ENCODE assay signal across 21 cellular contexts in the genomic region with DNA sequence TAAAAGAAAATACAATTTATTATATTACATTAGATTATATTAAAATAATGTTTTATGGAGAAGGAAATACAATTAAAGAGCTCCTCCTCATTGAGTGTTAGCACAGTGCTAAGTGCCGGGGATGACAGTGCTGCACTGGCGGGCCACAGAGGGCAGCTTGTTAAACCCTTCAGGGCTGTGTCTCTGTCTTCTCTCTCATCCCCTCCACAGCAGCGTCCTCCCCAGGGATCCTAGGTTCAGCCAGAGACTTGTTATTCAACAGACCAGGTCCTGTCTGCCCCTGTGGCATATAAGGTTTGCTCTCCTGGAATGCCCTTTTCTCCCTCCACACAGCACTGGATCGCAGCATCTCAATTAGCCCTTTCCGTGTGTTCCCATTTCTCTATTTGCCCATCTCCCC. TPM values are rescaled to one million over a fixed set of nuclear protein-coding genes. Genes with fewer than 3 reads are reported as not detected.
DNase-seq lines count a peak whose midpoint lies in the region; ATAC-seq lines count a peak whose summit lies in the region.
"Had no signal": no experiment of that assay in that cellular context is flagged by ENCODE, and none has a peak within 500 bp of the region (broad histone marks: within the 10 kb centered on the region; RNA-seq: fewer than 3 reads in every experiment).

No MANE protein-coding gene starts in this region.

- no peaks in the 10 kb centered on the region for H3K4me1 Mint-ChIP-seq in activated naive CD8-positive, alpha-beta T cell treated with anti-CD3 and anti-CD28 coated beads for 36 hours
- no peaks in the 10 kb centered on the region for H3K4me1 Mint-ChIP-seq in activated naive CD8-positive, alpha-beta T cell treated with anti-CD3 and anti-CD28 coated beads, Interleukin-2, amount 50 U/mL, for 24 hours

- H3K4me3 Mint-ChIP-seq in activated naive CD8-positive, alpha-beta T cell treated with anti-CD3 and anti-CD28 coated beads for 36 hours: no peak overlapping the region
- H3K4me3 Mint-ChIP-seq in activated naive CD8-positive, alpha-beta T cell treated with anti-CD3 and anti-CD28 coated beads, Interleukin-2, amount 50 U/mL, for 24 hours: no peak overlapping the region
- H3K4me3 Mint-ChIP-seq: CD4-positive, alpha-beta T cell; CD8-positive, alpha-beta T cell had no signal

- no peaks in the 10 kb centered on the region for H3K9me3 Mint-ChIP-seq in activated naive CD8-positive, alpha-beta T cell treated with anti-CD3 and anti-CD28 coated beads for 36 hours
- H3K9me3 Mint-ChIP-seq in activated naive CD8-positive, alpha-beta T cell treated with anti-CD3 and anti-CD28 coated beads, Interleukin-2, amount 50 U/mL, for 24 hours: no peaks in the 10 kb centered on the region
- H3K9me3 Mint-ChIP-seq: CD4-positive, alpha-beta T cell; CD8-positive, alpha-beta T cell had no signal

- H3K27ac Mint-ChIP-seq in activated naive CD8-positive, alpha-beta T cell treated with anti-CD3 and anti-CD28 coated beads for 36 hours: peak overlapping the region; percentile 11
- H3K27ac Mint-ChIP-seq in activated naive CD8-positive, alpha-beta T cell treated with anti-CD3 and anti-CD28 coated beads, Interleukin-2, amount 50 U/mL, for 24 hours: no peak overlapping the region
- H3K27ac Mint-ChIP-seq: CD4-positive, alpha-beta T cell; CD8-positive, alpha-beta T cell had no signal

- H3K27me3 Mint-ChIP-seq in activated naive CD8-positive, alpha-beta T cell treated with anti-CD3 and anti-CD28 coated beads for 36 hours: no peaks in the 10 kb centered on the region
- H3K27me3 Mint-ChIP-seq in activated naive CD8-positive, alpha-beta T cell treated with anti-CD3 and anti-CD28 coated beads, Interleukin-2, amount 50 U/mL, for 24 hours: no peaks in the 10 kb centered on the region
- H3K27me3 Mint-ChIP-seq: CD4-positive, alpha-beta T cell had no signal

- peaks cover 5% of the 10 kb centered on the region for H3K36me3 Mint-ChIP-seq in activated naive CD8-positive, alpha-beta T cell treated with anti-CD3 and anti-CD28 coated beads for 36 hours
- H3K36me3 Mint-ChIP-seq in activated naive CD8-positive, alpha-beta T cell treated with anti-CD3 and anti-CD28 coated beads, Interleukin-2, amount 50 U/mL, for 24 hours (ENCODE audit: low read depth): peaks cover 13% of the 10 kb centered on the region

- ATAC-seq in activated naive CD8-positive, alpha-beta T cell treated with anti-CD3 and anti-CD28 coated beads, Interleukin-2, amount 50 U/mL, for 24 hours: no peak
- ATAC-seq: CD8-positive, alpha-beta T cell; GM12878 had no signal

- DNase-seq in activated naive CD8-positive, alpha-beta T cell treated with anti-CD3 and anti-CD28 coated beads for 36 hours: no peak
- DNase-seq in activated naive CD8-positive, alpha-beta T cell treated with anti-CD3 and anti-CD28 coated beads, Interleukin-2, amount 50 U/mL, for 24 hours: no peak
- DNase-seq in D341Med (ENCODE audit: low spot score): peak; percentile 76
- DNase-seq in islet precursor cell: peak; percentile 36
- DNase-seq in activated naive CD4-positive, alpha-beta T cell treated with anti-CD3 and anti-CD28 coated beads, Interleukin-2, amount 50 U/mL, for 16 hours: no peak
- DNase-seq in NCI-H2081 (lab: John Stamatoyannopoulos, UW): no peak
- DNase-seq: 8988T; ACHN; Caco-2; Calu3; CD4-positive, alpha-beta T cell; CD8-positive, alpha-beta T cell; DMS 273 treated with DMSO at 0.1 percent for 48 hours; DMS153; DMS53; DMS79; DND-41; EL; GDM1 had no signal

RNA-seq across cellular contexts. Expression of gene THYN1, which starts 14.2 kb away (rescaled TPM):
- 10 to 100 TPM; 79.5 to 79.8 TPM for total RNA-seq in activated naive CD8-positive, alpha-beta T cell treated with anti-CD3 and anti-CD28 coated beads for 36 hours

RNA-seq across cellular contexts. Expression of gene ACAD8, which starts 14.4 kb away (rescaled TPM):
- total RNA-seq in activated naive CD8-positive, alpha-beta T cell treated with anti-CD3 and anti-CD28 coated beads for 36 hours: 10 to 100 TPM; 20.9 to 21.1 TPM

RNA-seq across cellular contexts. Expression of gene VPS26B, which starts 14.5 kb away (rescaled TPM):
- total RNA-seq in activated naive CD8-positive, alpha-beta T cell treated with anti-CD3 and anti-CD28 coated beads for 36 hours: 10 to 100 TPM; 28.8 to 30.3 TPM

RNA-seq across cellular contexts. Expression of gene NCAPD3, which starts 15.2 kb away (rescaled TPM):
- total RNA-seq in activated naive CD8-positive, alpha-beta T cell treated with anti-CD3 and anti-CD28 coated beads for 36 hours: 10 to 100 TPM; 93.4 to 96.7 TPM

RNA-seq across cellular contexts. Expression of gene GLB1L3, which starts 37.2 kb away (rescaled TPM):
- 10 to 100 TPM in 1 of 2 experiments, 1 to 10 TPM in 1; 9.8 to 10.9 TPM for total RNA-seq in activated naive CD8-positive, alpha-beta T cell treated with anti-CD3 and anti-CD28 coated beads for 36 hours
- total RNA-seq: Caco-2, Calu3, G401 had no signal

Comparison
In these comparisons a context has a peak if more than half of its experiments do, and no peak if none do; other contexts are left out.
1. DNase-seq: peak in D341Med (single experiment) and islet precursor cell (single experiment); none in activated naive CD8-positive, alpha-beta T cell treated with anti-CD3 and anti-CD28 coated beads for 36 hours (single experiment), activated naive CD8-positive, alpha-beta T cell treated with anti-CD3 and anti-CD28 coated beads, Interleukin-2, amount 50 U/mL, for 24 hours (single experiment), activated naive CD4-positive, alpha-beta T cell treated with anti-CD3 and anti-CD28 coated beads, Interleukin-2, amount 50 U/mL, for 16 hours (single experiment) and NCI-H2081 (0 of 2).